In the genomic region with DNA sequence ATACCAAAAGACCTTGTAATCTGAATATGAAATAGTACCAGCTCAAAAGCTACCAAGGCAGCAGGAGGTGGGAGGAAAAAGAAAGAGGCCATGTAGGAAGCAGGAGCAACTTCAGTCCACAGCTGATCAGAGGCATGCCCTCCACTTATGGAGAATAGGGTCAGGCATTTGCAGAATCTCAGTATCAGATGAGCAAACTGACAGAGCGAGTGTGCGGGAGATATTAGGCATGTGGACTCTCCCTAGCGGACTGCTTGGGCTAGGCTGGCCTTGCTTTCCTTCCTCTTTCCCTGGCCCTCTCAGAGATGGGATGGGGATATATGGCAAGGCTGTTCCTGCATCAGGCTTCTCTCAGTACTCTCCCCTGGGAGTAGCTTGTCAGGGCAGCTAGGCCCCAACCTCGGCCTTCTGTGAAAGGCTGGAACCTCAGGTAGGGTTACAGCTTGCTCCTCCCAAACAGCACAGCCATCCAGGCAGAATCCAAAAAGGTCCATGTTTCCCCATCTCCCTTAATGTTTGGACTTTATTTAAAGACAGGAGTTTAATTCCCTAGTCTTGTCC, we compare ENCODE assay signal across 14 cellular contexts. TPM values are rescaled to one million over a fixed set of nuclear protein-coding genes. Genes with fewer than 3 reads are reported as not detected.
A peak's percentile ranks its signal among the peaks of the same experiment; 100 is the strongest.
DNase-seq lines count a peak whose midpoint lies in the region; ATAC-seq lines count a peak whose summit lies in the region.
"Had no signal": no experiment of that assay in that cellular context is flagged by ENCODE, and none has a peak within 500 bp of the region (broad histone marks: within the 10 kb centered on the region; RNA-seq: fewer than 3 reads in every experiment).

No MANE protein-coding gene starts in this region.

- H3K27me3 Mint-ChIP-seq in activated T-cell treated with anti-CD3 and anti-CD28 coated beads, Interleukin-2, amount 50 U/mL, for 24 hours = no peaks in the 10 kb centered on the region
- no peaks in the 10 kb centered on the region for H3K27me3 Mint-ChIP-seq in T-helper 17 cell
- peaks cover 0 to 6% (median 5%) of the 10 kb centered on the region in 3 donors for H3K27me3 Mint-ChIP-seq in immature natural killer cell (ENCODE audit: low read depth in 3 of 3)
- no peaks in the 10 kb centered on the region for H3K27me3 Mint-ChIP-seq in stimulated activated naive CD8-positive, alpha-beta T cell treated with anti-CD3 and anti-CD28 coated beads, Interleukin-15, amount 100 ng/mL, for 72 hours

- no peaks in the 10 kb centered on the region for H3K9me3 ChIP-seq in T-helper 17 cell (ENCODE audit: control insufficient read depth, low read length, poor library complexity, severe bottlenecking)
- H3K9me3 ChIP-seq: SJSA1, tibial nerve had no signal

- H3K9me3 Mint-ChIP-seq in activated T-cell treated with anti-CD3 and anti-CD28 coated beads, Interleukin-2, amount 50 U/mL, for 24 hours = no peaks in the 10 kb centered on the region
- no peaks in the 10 kb centered on the region for H3K9me3 Mint-ChIP-seq in immature natural killer cell
- no peaks in the 10 kb centered on the region for H3K9me3 Mint-ChIP-seq in stimulated activated naive CD8-positive, alpha-beta T cell treated with anti-CD3 and anti-CD28 coated beads, Interleukin-15, amount 100 ng/mL, for 72 hours

- no peak for DNase-seq in activated T-cell treated with anti-CD3 and anti-CD28 coated beads, Interleukin-2, amount 50 U/mL, for 24 hours
- DNase-seq in activated T-cell treated with anti-CD3 and anti-CD28 coated beads for 4 hours (no peak), T-helper 17 cell (no peak), immature natural killer cell (no peak), HuH-7 (ENCODE audit: low spot score) (no peak)
- no peak for DNase-seq in stimulated activated naive CD8-positive, alpha-beta T cell treated with anti-CD3 and anti-CD28 coated beads, Interleukin-15, amount 100 ng/mL, for 72 hours
- DNase-seq: amniotic stem cell, foreskin keratinocyte, kidney glomerular epithelial cell, NCI-H446 had no signal

- no peak overlapping the region for H3K4me3 Mint-ChIP-seq in activated T-cell treated with anti-CD3 and anti-CD28 coated beads, Interleukin-2, amount 50 U/mL, for 24 hours
- H3K4me3 Mint-ChIP-seq in T-helper 17 cell (peak overlapping the region; percentile 36), immature natural killer cell (peak overlapping the region; percentile 53 to 71 (median 68))
- peak overlapping the region; percentile 63 to 81 for H3K4me3 Mint-ChIP-seq in stimulated activated naive CD8-positive, alpha-beta T cell treated with anti-CD3 and anti-CD28 coated beads, Interleukin-15, amount 100 ng/mL, for 72 hours

- peaks cover 88% of the 10 kb centered on the region for H3K4me1 Mint-ChIP-seq in activated T-cell treated with anti-CD3 and anti-CD28 coated beads, Interleukin-2, amount 50 U/mL, for 24 hours (ENCODE audit: low read depth)
- peaks cover 64% of the 10 kb centered on the region for H3K4me1 Mint-ChIP-seq in T-helper 17 cell
- peaks cover 60 to 62% of the 10 kb centered on the region in 2 donors for H3K4me1 Mint-ChIP-seq in immature natural killer cell
- peaks cover 89% of the 10 kb centered on the region for H3K4me1 Mint-ChIP-seq in stimulated activated naive CD8-positive, alpha-beta T cell treated with anti-CD3 and anti-CD28 coated beads, Interleukin-15, amount 100 ng/mL, for 72 hours

- H3K36me3 Mint-ChIP-seq in activated T-cell treated with anti-CD3 and anti-CD28 coated beads, Interleukin-2, amount 50 U/mL, for 24 hours (ENCODE audit: low read depth) = no peaks in the 10 kb centered on the region
- H3K36me3 Mint-ChIP-seq in T-helper 17 cell (ENCODE audit: low read depth) = no peaks in the 10 kb centered on the region
- peaks cover 0 to 4% (median 0%) of the 10 kb centered on the region in 3 donors for H3K36me3 Mint-ChIP-seq in immature natural killer cell

- H3K27ac Mint-ChIP-seq in activated T-cell treated with anti-CD3 and anti-CD28 coated beads, Interleukin-2, amount 50 U/mL, for 24 hours = peak overlapping the region; percentile 89
- H3K27ac Mint-ChIP-seq in T-helper 17 cell = peak overlapping the region; percentile 89
- peak overlapping the region; percentile 94 to 99 (median 98) for H3K27ac Mint-ChIP-seq in immature natural killer cell
- peak overlapping the region; percentile 93 to 98 for H3K27ac Mint-ChIP-seq in stimulated activated naive CD8-positive, alpha-beta T cell treated with anti-CD3 and anti-CD28 coated beads, Interleukin-15, amount 100 ng/mL, for 72 hours

- ATAC-seq in T-helper 17 cell (no peak), GM21717 (IDR thresholded peaks at IDR 0.05; ENCODE audit: unreplicated experiment) (no peak), GM18867 (IDR thresholded peaks at IDR 0.05; ENCODE audit: unreplicated experiment) (no peak)
- ATAC-seq in stimulated activated naive CD8-positive, alpha-beta T cell treated with anti-CD3 and anti-CD28 coated beads, Interleukin-15, amount 100 ng/mL, for 72 hours = no peak
- ATAC-seq: foreskin keratinocyte had no signal

RNA-seq across cellular contexts. Expression of a gene that starts 37.0 kb away (rescaled TPM):
- total RNA-seq in T-helper 17 cell = 100 to 1,000 TPM; 670 to 745 TPM
- 100 to 1,000 TPM; 264 to 329 (median 284) TPM for polyA plus RNA-seq in immature natural killer cell
